9 cellular contexts compared by ENCODE assay signal in the genomic region with DNA sequence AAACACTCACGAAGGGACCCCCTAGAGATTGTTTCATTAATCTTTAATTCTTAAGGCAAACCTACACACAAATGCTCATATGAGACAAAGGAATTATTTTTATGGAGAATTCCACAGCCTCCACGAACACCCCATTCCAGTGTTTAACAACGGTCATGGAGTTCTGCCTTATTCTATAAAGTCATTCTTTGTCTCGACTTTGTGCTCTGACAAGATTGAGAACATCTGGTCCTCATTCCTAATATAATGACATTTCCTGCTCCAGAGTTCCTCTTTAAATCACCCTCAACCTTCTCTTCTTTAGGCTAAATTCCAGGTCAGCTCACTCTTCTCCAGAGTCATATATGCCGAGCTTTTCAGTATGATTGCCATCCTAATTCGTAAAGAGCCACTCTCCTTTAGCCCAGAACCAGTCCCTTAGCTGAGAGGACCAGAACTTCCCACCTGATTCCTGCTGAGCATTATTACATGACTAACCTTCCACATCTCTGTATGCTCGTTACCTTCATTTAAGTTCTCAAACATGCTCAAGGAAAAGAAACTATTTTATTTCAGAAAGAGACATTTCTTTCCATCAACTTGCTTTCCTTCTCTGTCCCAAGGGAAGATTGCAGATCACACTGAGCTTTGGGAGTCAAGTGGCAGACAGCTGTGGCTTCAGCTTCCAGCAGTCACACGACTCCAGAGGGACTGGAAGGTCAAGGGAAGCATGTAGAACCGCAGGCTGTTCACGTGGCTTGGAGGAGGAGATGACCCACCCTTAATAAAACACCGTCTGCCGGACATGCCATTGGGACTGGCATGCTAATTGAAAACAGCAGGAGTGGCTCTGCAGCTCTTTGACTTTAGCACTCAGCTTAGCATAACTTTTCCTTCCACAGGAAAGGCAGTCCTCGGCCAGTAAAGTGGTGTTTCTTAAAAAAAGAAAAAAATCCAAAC.
DNase-seq lines count a peak whose midpoint lies in the region; ATAC-seq, FAIRE-seq and TF ChIP-seq lines count a peak whose summit lies in the region.
"Had no signal": no experiment of that assay in that cellular context is flagged by ENCODE, and none has a peak within 500 bp of the region (broad histone marks: within the 10 kb centered on the region; RNA-seq: fewer than 3 reads in every experiment).

No MANE protein-coding gene starts in this region.

- DNase-seq in GM23248 (peak; percentile 97), SW480 (ENCODE audit: low spot score) (peak; percentile 93), cardiac septum (ENCODE audit: low spot score) (peak; percentile 74), gastrocnemius medialis (peak; percentile 42 to 66), SIG-M5 treated with dmso at 0.1 percent for 504 hours (lab: John Stamatoyannopoulos, UW; ENCODE audit: unreplicated experiment) (no peak), GM12892 (ENCODE audit: insufficient read length) (no peak)

- H3K4me1 ChIP-seq in GM23248 (ENCODE audit: insufficient read depth) (peaks cover 25% of the 10 kb centered on the region), gastrocnemius medialis (peaks cover 0 to 10% of the 10 kb centered on the region in 2 donors)

- TF ChIP-seq POLR2A in gastrocnemius medialis (IDR thresholded peaks at IDR 0.05) (no peak), GM12892 (IDR thresholded peaks at IDR 0.05; ENCODE audit: low read depth, low read length) (no peak)

- H3K4me3 ChIP-seq in GM23248 (peak overlapping the region; percentile 61), gastrocnemius medialis (peak overlapping the region in 1 of 4 donors; percentile 12)

- FAIRE-seq in GM12892 (lab: Jason Lieb, UNC): no peak
- FAIRE-seq: TTC549 had no signal

- in situ Hi-C loops in GM23248 (cut with MboI): no loop called here
- in situ Hi-C loops in gastrocnemius medialis (cut with MboI; ENCODE audit: low sequenced_read_pairs in 4 of 4): no loop called here

- no peaks in the 10 kb centered on the region for H3K79me2 ChIP-seq in GM23248 (ENCODE audit: insufficient read depth)

- H3F3A ChIP-seq in GM23248 (ENCODE audit: insufficient read depth): peaks cover 15% of the 10 kb centered on the region

- H3K9me3 ChIP-seq in GM23248 (ENCODE audit: low read depth) (no peaks in the 10 kb centered on the region), gastrocnemius medialis (no peaks in the 10 kb centered on the region)

- H3K27me3 ChIP-seq in GM23248 (replicated peaks; ENCODE audit: insufficient read depth) (no peaks in the 10 kb centered on the region), gastrocnemius medialis (no peaks in the 10 kb centered on the region)

- H3K9ac ChIP-seq in GM23248: peak overlapping the region; percentile 49; the same call in 1 of the 2 replicates

- ATAC-seq in gastrocnemius medialis: peak; percentile 95 to 98
- ATAC-seq in esophagus mucosa: no peak
- no peak for ATAC-seq in GM19328 (IDR thresholded peaks at IDR 0.05; ENCODE audit: unreplicated experiment)

- H3K36me3 ChIP-seq in GM23248 (ENCODE audit: low read depth): no peaks in the 10 kb centered on the region
- H3K36me3 ChIP-seq in gastrocnemius medialis: no peaks in the 10 kb centered on the region

- H3K9me2 ChIP-seq in GM23248 (ENCODE audit: insufficient read depth): no peaks in the 10 kb centered on the region

- no peaks in the 10 kb centered on the region for H4K20me1 ChIP-seq in GM23248 (ENCODE audit: insufficient read depth)

- no peak for TF ChIP-seq CTCF in gastrocnemius medialis (IDR thresholded peaks at IDR 0.05 in 4 of 5, conservative IDR thresholded peaks at IDR 0.05 in 1 of 5)

- H2AFZ ChIP-seq in GM23248: peak overlapping the region; percentile 25

- peak overlapping the region; percentile 85 for H3K4me2 ChIP-seq in GM23248 (ENCODE audit: unreplicated experiment)

- H3K27ac ChIP-seq in GM23248 (peak overlapping the region; percentile 78), gastrocnemius medialis (peak overlapping the region in 3 of 4 donors; percentile 11 to 54 (median 50))

- intact Hi-C loops in cardiac septum (cut with DNase I): loop anchor here (5.0 kb wide), 1 partner anchor 500 kb away; no protein-coding TSS in a partner anchor
- intact Hi-C loops in gastrocnemius medialis (cut with DNase I; ENCODE audit: low total_unique reads): no loop called here

- 3% methylated on average over 13 of the region's 13 CpGs for WGBS in GM23248 (ENCODE audit: low coverage in 1 of 2, low lambda C conversion rate in 2 of 2, missing lambda C conversion rate in 2 of 2), 2 experiments

Comparison
In these comparisons a context has a peak if more than half of its experiments do, and no peak if none do; other contexts are left out.
1. DNase-seq: peak in GM23248 (single experiment), SW480 (single experiment), cardiac septum (single experiment) and gastrocnemius medialis (2 of 2); none in SIG-M5 treated with dmso at 0.1 percent for 504 hours (single experiment) and GM12892 (single experiment).
2. ATAC-seq: peak in gastrocnemius medialis (2 of 2); none in esophagus mucosa (single experiment) and GM19328 (single experiment).